Comparison of ENCODE assay signal across 34 cellular contexts in genomic region chr11:6876914-6877313, GRCh38. TPM values are rescaled to one million over a fixed set of nuclear protein-coding genes. Genes with fewer than 3 reads are reported as not detected.
"Had no signal": no experiment of that assay in that cellular context is flagged by ENCODE, and none has a peak within 500 bp of the region (broad histone marks: within the 10 kb centered on the region; RNA-seq: fewer than 3 reads in every experiment).

No MANE protein-coding gene starts in this region.

- H2AFZ ChIP-seq: neural progenitor cell had no signal

- FAIRE-seq: urothelium cell line had no signal

- H3K36me3 Mint-ChIP-seq: mesothelial cell of epicardium; naive B cell; natural killer cell; neural progenitor cell; stimulated activated memory B cell treated with anti-CD40 and anti-IgM and Interleukin-4, amounts not matched to agents 10 μg/mL and 1 μg/mL and 100 μg/mL, for 72 hours had no signal

- H3K9me3 Mint-ChIP-seq: nephron progenitor cell; neural progenitor cell; stimulated activated memory B cell treated with anti-CD40 and anti-IgM and Interleukin-4, amounts not matched to agents 10 μg/mL and 1 μg/mL and 100 μg/mL, for 72 hours had no signal

- DNase-seq: islet precursor cell; left ventricle myocardium inferior; mesendoderm; naive B cell; natural killer cell; nephron progenitor cell; ovary; right lobe of liver; stimulated activated CD4-positive, alpha-beta T cell treated with anti-CD3 and anti-CD28 coated beads, Interleukin-1b, Interleukin-23, amount 100 ng/mL, for 48 hours; stimulated activated CD4-positive, alpha-beta T cell treated with anti-CD3 and anti-CD28 coated beads, Interleukin-2, amount 100 ng/mL, for 48 hours; stimulated activated CD4-positive, alpha-beta T cell treated with anti-CD3 and anti-CD28 coated beads, Interleukin-4, amount 100 ng/mL, for 4 hours; stimulated activated CD8-positive, alpha-beta memory T cell treated with anti-CD3 and anti-CD28 coated beads, Interleukin-4, amount 100 ng/mL, for 48 hours; stimulated activated naive CD4-positive, alpha-beta T cell treated with Interleukin-2 at 50 U/mL for 16 hours; stimulated activated naive CD8-positive, alpha-beta T cell treated with anti-CD3 and anti-CD28 coated beads, Interleukin-15, amount 100 ng/mL, for 72 hours; substantia nigra; upper lobe of right lung had no signal

- H3K9ac ChIP-seq: neural progenitor cell had no signal

- H3K4me3 Mint-ChIP-seq: mesothelial cell of epicardium; naive B cell; natural killer cell; nephron progenitor cell; neural progenitor cell; stimulated activated memory B cell treated with anti-CD40 and anti-IgM and Interleukin-4, amounts not matched to agents 10 μg/mL and 1 μg/mL and 100 μg/mL, for 72 hours; stimulated activated naive CD8-positive, alpha-beta T cell treated with anti-CD3 and anti-CD28 coated beads, Interleukin-15, amount 100 ng/mL, for 72 hours had no signal

- H3K36me3 ChIP-seq: left ventricle myocardium inferior, neural progenitor cell, ovary, right atrium auricular region, right lobe of liver, tibial nerve, upper lobe of right lung had no signal

- H3K9me3 ChIP-seq: left ventricle myocardium inferior, ovary, right atrium auricular region, right lobe of liver, upper lobe of right lung had no signal

- H3K4me1 ChIP-seq: left ventricle myocardium inferior, neural progenitor cell, right atrium auricular region, right lobe of liver, tibial nerve, upper lobe of right lung had no signal

- H3K27me3 ChIP-seq: neural progenitor cell, ovary, right atrium auricular region, right lobe of liver, tibial nerve, upper lobe of right lung had no signal

- H3K27me3 Mint-ChIP-seq: progenitor cell of endocrine pancreas had no signal

- H3K4me3 ChIP-seq: left ventricle myocardium inferior, lung, neural progenitor cell, ovary, right atrium auricular region, right lobe of liver, smooth muscle cell, tibial nerve, upper lobe of right lung had no signal

- H3K27ac ChIP-seq: left ventricle myocardium inferior, neural progenitor cell, ovary, right atrium auricular region, right lobe of liver, tibial nerve, upper lobe of right lung had no signal

- ATAC-seq: natural killer cell; right lobe of liver; stimulated activated memory B cell treated with anti-CD40 and anti-IgM and Interleukin-4, amounts not matched to agents 10 μg/mL and 1 μg/mL and 100 μg/mL, for 72 hours; stimulated activated naive CD8-positive, alpha-beta T cell treated with anti-CD3 and anti-CD28 coated beads, Interleukin-15, amount 100 ng/mL, for 72 hours; upper lobe of right lung had no signal

- H3K4me1 Mint-ChIP-seq: mesothelial cell of epicardium; naive B cell; natural killer cell; nephron progenitor cell; neural progenitor cell; stimulated activated memory B cell treated with anti-CD40 and anti-IgM and Interleukin-4, amounts not matched to agents 10 μg/mL and 1 μg/mL and 100 μg/mL, for 72 hours; stimulated activated naive CD8-positive, alpha-beta T cell treated with anti-CD3 and anti-CD28 coated beads, Interleukin-15, amount 100 ng/mL, for 72 hours had no signal

- H3K4me2 ChIP-seq: neural progenitor cell, smooth muscle cell had no signal

RNA-seq across cellular contexts. Expression of gene OR10A4, which starts 0.5 kb away (rescaled TPM):
- total RNA-seq: kidney epithelial cell, left ventricle myocardium inferior, lower leg skin, lung, mesothelial cell of epicardium, mononuclear cell, natural killer cell, omental fat pad, ovary, progenitor cell of endocrine pancreas, pulmonary artery endothelial cell, renal cortical epithelial cell, right atrium auricular region, right lobe of liver, skeletal muscle tissue, smooth muscle cell, temporal lobe, tibial nerve, upper lobe of right lung had no signal
- polyA plus RNA-seq: lung, ovary, smooth muscle cell, thymus had no signal

RNA-seq across cellular contexts. Expression of gene OR10A2, which starts 14.1 kb away (rescaled TPM):
- total RNA-seq: kidney epithelial cell, left ventricle myocardium inferior, lower leg skin, lung, mesothelial cell of epicardium, mononuclear cell, omental fat pad, ovary, progenitor cell of endocrine pancreas, pulmonary artery endothelial cell, renal cortical epithelial cell, right atrium auricular region, right lobe of liver, skeletal muscle tissue, smooth muscle cell, temporal lobe, tibial nerve, upper lobe of right lung had no signal
- polyA plus RNA-seq: lung, ovary, smooth muscle cell, thymus had no signal

RNA-seq across cellular contexts. Expression of gene OR2D2, which starts 15.4 kb away (rescaled TPM):
- total RNA-seq: left ventricle myocardium inferior, lower leg skin, natural killer cell, right atrium auricular region, right lobe of liver, skeletal muscle tissue, tibial nerve, upper lobe of right lung had no signal
- polyA plus RNA-seq: lung, ovary, smooth muscle cell, thymus had no signal

RNA-seq across cellular contexts. Expression of gene OR10A5, which starts 31.4 kb away (rescaled TPM):
- total RNA-seq: kidney epithelial cell, left ventricle myocardium inferior, lower leg skin, lung, mesothelial cell of epicardium, mononuclear cell, natural killer cell, omental fat pad, ovary, progenitor cell of endocrine pancreas, pulmonary artery endothelial cell, renal cortical epithelial cell, right atrium auricular region, right lobe of liver, skeletal muscle tissue, smooth muscle cell, temporal lobe, tibial nerve, upper lobe of right lung had no signal
- polyA plus RNA-seq: lung, ovary, smooth muscle cell, thymus had no signal

RNA-seq across cellular contexts. Expression of gene OR2D3, which starts 43.9 kb away (rescaled TPM):
- total RNA-seq: kidney epithelial cell, left ventricle myocardium inferior, lower leg skin, lung, mesothelial cell of epicardium, mononuclear cell, natural killer cell, omental fat pad, ovary, progenitor cell of endocrine pancreas, pulmonary artery endothelial cell, renal cortical epithelial cell, right atrium auricular region, right lobe of liver, skeletal muscle tissue, smooth muscle cell, temporal lobe, tibial nerve, upper lobe of right lung had no signal
- polyA plus RNA-seq: lung, ovary, smooth muscle cell, thymus had no signal
